8 cellular contexts compared by ENCODE assay signal in the genomic region with DNA sequence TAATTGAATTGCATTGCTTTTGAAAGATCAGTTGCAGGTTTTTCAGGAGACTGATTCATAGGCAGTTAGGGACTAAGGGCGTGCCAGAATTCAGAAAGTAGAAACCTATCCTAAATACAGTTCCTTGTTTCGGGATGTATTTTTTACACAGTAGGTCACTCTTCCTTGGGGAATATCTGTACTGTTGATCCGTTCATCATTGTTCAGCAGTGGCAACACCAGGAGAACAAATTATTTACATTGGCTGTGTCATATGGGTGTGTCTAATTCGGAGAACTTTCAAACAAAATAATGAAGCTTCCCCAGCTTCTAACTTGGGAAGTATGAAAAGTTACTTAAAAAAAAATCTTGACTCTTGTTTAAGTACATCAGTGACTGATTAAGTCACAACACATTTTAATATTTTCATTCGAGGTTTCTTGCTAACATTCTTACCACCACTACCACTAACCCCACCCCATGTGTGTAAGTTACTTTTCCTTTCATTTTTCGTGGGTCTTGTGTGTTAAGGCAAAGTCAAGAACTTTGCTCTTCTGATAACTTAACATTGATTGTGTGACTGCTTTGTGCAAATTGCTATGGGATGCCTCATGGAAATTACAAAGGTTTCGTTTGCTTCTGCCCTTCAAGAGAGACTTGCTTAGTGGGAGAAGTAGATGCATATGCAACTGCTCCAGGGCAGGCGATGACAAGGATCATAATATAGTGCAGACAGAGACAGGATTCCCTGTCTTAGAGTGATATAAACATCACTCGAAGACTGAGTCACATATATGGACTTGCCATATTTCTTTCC. TPM values are rescaled to one million over a fixed set of nuclear protein-coding genes. Genes with fewer than 3 reads are reported as not detected.
DNase-seq lines count a peak whose midpoint lies in the region; ATAC-seq and TF ChIP-seq lines count a peak whose summit lies in the region.

No MANE protein-coding gene starts in this region.

- no peaks in the 10 kb centered on the region for H3K9me3 ChIP-seq in thoracic aorta

- H3K36me3 ChIP-seq in thoracic aorta: no peaks in the 10 kb centered on the region

- peak overlapping the region; percentile 92 for H3K27ac Mint-ChIP-seq in activated naive CD8-positive, alpha-beta T cell treated with anti-CD3 and anti-CD28 coated beads for 36 hours

- H3K9me3 Mint-ChIP-seq in activated naive CD8-positive, alpha-beta T cell treated with anti-CD3 and anti-CD28 coated beads for 36 hours: no peaks in the 10 kb centered on the region

- peaks cover 38% of the 10 kb centered on the region for H3K4me1 Mint-ChIP-seq in activated naive CD8-positive, alpha-beta T cell treated with anti-CD3 and anti-CD28 coated beads for 36 hours

- H3K27me3 Mint-ChIP-seq in activated naive CD8-positive, alpha-beta T cell treated with anti-CD3 and anti-CD28 coated beads for 36 hours: no peaks in the 10 kb centered on the region

- peaks cover 2% of the 10 kb centered on the region for H3K36me3 Mint-ChIP-seq in activated naive CD8-positive, alpha-beta T cell treated with anti-CD3 and anti-CD28 coated beads for 36 hours

- ATAC-seq in GM19035 (IDR thresholded peaks at IDR 0.05; ENCODE audit: unreplicated experiment) (peak; percentile 71), HG03457 (IDR thresholded peaks at IDR 0.05; ENCODE audit: unreplicated experiment) (peak; percentile 46), thoracic aorta (ENCODE audit: insufficient number of reproducible peaks, low FRiP score, low read depth) (no peak)

- no peak for TF ChIP-seq CTCF in thoracic aorta (IDR thresholded peaks at IDR 0.05)

- H3K27me3 ChIP-seq in thoracic aorta (replicated peaks; ENCODE audit: insufficient read depth): no peaks in the 10 kb centered on the region

- DNase-seq in CD1c-positive myeloid dendritic cell (ENCODE audit: extremely low spot score) (peak; percentile 28), hepatic stellate cell (ENCODE audit: low spot score) (peak; percentile 12), thoracic aorta (ENCODE audit: low spot score) (no peak), NCI-H146 (lab: John Stamatoyannopoulos, UW) (no peak)
- DNase-seq in activated naive CD8-positive, alpha-beta T cell treated with anti-CD3 and anti-CD28 coated beads for 36 hours: peak; percentile 9
- no peak for DNase-seq in stimulated activated CD4-positive, alpha-beta T cell treated with anti-CD3 and anti-CD28 coated beads, Interleukin-15, amount 100 ng/mL, for 24 hours

- H3K4me3 ChIP-seq in thoracic aorta: peak overlapping the region; percentile 73

- peak overlapping the region; percentile 87 for H3K4me3 Mint-ChIP-seq in activated naive CD8-positive, alpha-beta T cell treated with anti-CD3 and anti-CD28 coated beads for 36 hours

- H3K27ac ChIP-seq in thoracic aorta: peak overlapping the region; percentile 36 to 44

- H3K4me1 ChIP-seq in thoracic aorta (ENCODE audit: control insufficient read depth in 1 of 2, low read depth in 2 of 2): peaks cover 0 to 11% of the 10 kb centered on the region in 2 donors

RNA-seq across cellular contexts. Expression of a gene that starts 43.8 kb away (rescaled TPM):
- total RNA-seq in activated naive CD8-positive, alpha-beta T cell treated with anti-CD3 and anti-CD28 coated beads for 36 hours: 100 to 1,000 TPM; 168 to 174 TPM
- total RNA-seq in thoracic aorta: 10 to 100 TPM in 1 of 2 donors, 1 to 10 TPM in 1; 2.7 to 13.7 TPM

Comparison
In these comparisons a context has a peak if more than half of its experiments do, and no peak if none do; other contexts are left out.
1. DNase-seq: peak in CD1c-positive myeloid dendritic cell (single experiment), activated naive CD8-positive, alpha-beta T cell treated with anti-CD3 and anti-CD28 coated beads for 36 hours (single experiment) and hepatic stellate cell (single experiment); none in thoracic aorta (single experiment), stimulated activated CD4-positive, alpha-beta T cell treated with anti-CD3 and anti-CD28 coated beads, Interleukin-15, amount 100 ng/mL, for 24 hours (single experiment) and NCI-H146 (single experiment).
2. RNA of a gene that starts 43.8 kb away (total RNA-seq): 168 to 174 TPM in activated naive CD8-positive, alpha-beta T cell treated with anti-CD3 and anti-CD28 coated beads for 36 hours; 2.7 to 13.7 TPM in thoracic aorta; every median in the first group is over 10 times any median in the second.